ENCODE assay signal across 24 cellular contexts in the genomic region with DNA sequence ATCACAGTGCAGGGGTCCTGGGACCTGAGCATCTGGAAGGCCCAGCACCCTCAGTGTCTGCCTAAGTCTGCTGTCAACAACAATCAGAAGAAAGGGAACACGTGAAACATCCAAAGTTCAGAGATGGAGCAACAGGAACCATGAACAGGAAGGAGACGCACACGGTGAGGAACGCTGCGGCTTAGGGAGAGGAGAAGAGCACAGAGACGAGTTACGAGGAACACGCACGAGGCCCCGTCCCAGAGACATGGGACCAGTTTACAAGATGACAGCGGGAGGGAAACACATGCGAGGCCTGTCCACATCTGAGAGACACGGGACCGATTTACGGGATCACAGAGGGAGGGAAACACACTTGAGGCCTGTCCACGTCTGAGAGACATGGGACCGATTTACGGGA. TPM values are rescaled to one million over a fixed set of nuclear protein-coding genes. Genes with fewer than 3 reads are reported as not detected.
"Had no signal": no experiment of that assay in that cellular context is flagged by ENCODE, and none has a peak within 500 bp of the region (broad histone marks: within the 10 kb centered on the region; RNA-seq: fewer than 3 reads in every experiment).

No MANE protein-coding gene starts in this region.

- H3K4me3 Mint-ChIP-seq: activated CD8-positive, alpha-beta T cell treated with anti-CD3 and anti-CD28 coated beads, Interleukin-2, amount 10 ng/mL, durations not matched to agents 7 days and 5 days; activated naive CD8-positive, alpha-beta T cell treated with anti-CD3 and anti-CD28 coated beads, Interleukin-2, amount 50 U/mL, for 24 hours; activated T-helper 1 cell treated with anti-CD3 and anti-CD28 coated beads, Interleukin-12 subunit alpha, Interleukin-12 subunit beta, Interleukin-2, Interleukin-4 antibody, amounts not matched to agents 30 ng/mL and 10 ng/mL and 1 ng/mL, durations not matched to agents 14 hours and 24 hours and 36 hours; memory B cell; nephron progenitor cell; stimulated activated effector memory CD8-positive, alpha-beta T cell treated with anti-CD3 and anti-CD28 coated beads, Interleukin-12 subunit alpha, Interleukin-12 subunit beta, amount 100 ng/mL, for 72 hours; stimulated activated naive CD8-positive, alpha-beta T cell treated with anti-CD3 and anti-CD28 coated beads, Interleukin-15, amount 100 ng/mL, for 72 hours had no signal

- H3K9me3 Mint-ChIP-seq: activated naive CD8-positive, alpha-beta T cell treated with anti-CD3 and anti-CD28 coated beads, Interleukin-2, amount 50 U/mL, for 24 hours; activated T-helper 1 cell treated with anti-CD3 and anti-CD28 coated beads, Interleukin-12 subunit alpha, Interleukin-12 subunit beta, Interleukin-2, Interleukin-4 antibody, amounts not matched to agents 30 ng/mL and 10 ng/mL and 1 ng/mL, durations not matched to agents 14 hours and 24 hours and 36 hours; memory B cell; nephron progenitor cell; stimulated activated effector memory CD8-positive, alpha-beta T cell treated with anti-CD3 and anti-CD28 coated beads, Interleukin-12 subunit alpha, Interleukin-12 subunit beta, amount 100 ng/mL, for 72 hours; stimulated activated naive CD8-positive, alpha-beta T cell treated with anti-CD3 and anti-CD28 coated beads, Interleukin-15, amount 100 ng/mL, for 72 hours had no signal

- H3K27ac ChIP-seq: body of pancreas, hepatocyte, right atrium auricular region, skin epidermis, tibial nerve, WERI-Rb-1 had no signal

- DNase-seq: activated CD4-positive, alpha-beta T cell treated with anti-CD3 and anti-CD28 coated beads for 1 hour; activated CD4-positive, alpha-beta T cell treated with anti-CD3 and anti-CD28 coated beads, Interleukin-2, amount 50 U/mL, for 1 hour; activated CD8-positive, alpha-beta T cell treated with anti-CD3 and anti-CD28 coated beads, Interleukin-2, amount 10 ng/mL, durations not matched to agents 7 days and 5 days; activated gamma-delta T cell; activated naive CD4-positive, alpha-beta T cell treated with anti-CD3 and anti-CD28 coated beads, Interleukin-2, amount 50 U/mL, for 16 hours; activated naive CD8-positive, alpha-beta T cell treated with anti-CD3 and anti-CD28 coated beads, Interleukin-2, amount 50 U/mL, for 24 hours; caudate nucleus; effector memory CD4-positive, alpha-beta T cell; glutamatergic neuron; nephron progenitor cell; stimulated activated CD4-positive, alpha-beta T cell treated with anti-CD3 and anti-CD28 coated beads, Interleukin-2, amount 100 ng/mL, for 24 hours; stimulated activated naive CD8-positive, alpha-beta T cell treated with anti-CD3 and anti-CD28 coated beads, Interleukin-15, amount 100 ng/mL, for 72 hours; T-helper 1 cell; WERI-Rb-1 had no signal

- ATAC-seq: activated CD8-positive, alpha-beta T cell treated with anti-CD3 and anti-CD28 coated beads, Interleukin-2, amount 10 ng/mL, durations not matched to agents 7 days and 5 days; activated naive CD8-positive, alpha-beta T cell treated with anti-CD3 and anti-CD28 coated beads, Interleukin-2, amount 50 U/mL, for 24 hours; body of pancreas; stimulated activated effector memory CD8-positive, alpha-beta T cell treated with anti-CD3 and anti-CD28 coated beads, Interleukin-12 subunit alpha, Interleukin-12 subunit beta, amount 100 ng/mL, for 72 hours; stimulated activated naive CD8-positive, alpha-beta T cell treated with anti-CD3 and anti-CD28 coated beads, Interleukin-15, amount 100 ng/mL, for 72 hours had no signal

- H3K27ac Mint-ChIP-seq: activated CD8-positive, alpha-beta T cell treated with anti-CD3 and anti-CD28 coated beads, Interleukin-2, amount 10 ng/mL, durations not matched to agents 7 days and 5 days; activated naive CD8-positive, alpha-beta T cell treated with anti-CD3 and anti-CD28 coated beads, Interleukin-2, amount 50 U/mL, for 24 hours; activated T-helper 1 cell treated with anti-CD3 and anti-CD28 coated beads, Interleukin-12 subunit alpha, Interleukin-12 subunit beta, Interleukin-2, Interleukin-4 antibody, amounts not matched to agents 30 ng/mL and 10 ng/mL and 1 ng/mL, durations not matched to agents 14 hours and 24 hours and 36 hours; memory B cell; nephron progenitor cell; progenitor cell of endocrine pancreas; stimulated activated effector memory CD8-positive, alpha-beta T cell treated with anti-CD3 and anti-CD28 coated beads, Interleukin-12 subunit alpha, Interleukin-12 subunit beta, amount 100 ng/mL, for 72 hours; stimulated activated naive CD8-positive, alpha-beta T cell treated with anti-CD3 and anti-CD28 coated beads, Interleukin-15, amount 100 ng/mL, for 72 hours had no signal

- H3K4me3 ChIP-seq: body of pancreas, hepatocyte, right atrium auricular region, skin epidermis, tibial nerve had no signal

- H3K36me3 ChIP-seq: right atrium auricular region, tibial nerve, WERI-Rb-1 had no signal

- H3K9me3 ChIP-seq: body of pancreas, right atrium auricular region, tibial nerve had no signal

- H3K36me3 Mint-ChIP-seq: stimulated activated effector memory CD8-positive, alpha-beta T cell treated with anti-CD3 and anti-CD28 coated beads, Interleukin-12 subunit alpha, Interleukin-12 subunit beta, amount 100 ng/mL, for 72 hours had no signal

RNA-seq across cellular contexts. Expression of a gene that starts 2.9 kb away (rescaled TPM):
- total RNA-seq: activated CD8-positive, alpha-beta T cell treated with anti-CD3 and anti-CD28 coated beads, Interleukin-2, amount 10 ng/mL, durations not matched to agents 7 days and 5 days; activated T-helper 1 cell treated with anti-CD3 and anti-CD28 coated beads, Interleukin-12 subunit alpha, Interleukin-12 subunit beta, Interleukin-2, Interleukin-4 antibody, amounts not matched to agents 30 ng/mL and 10 ng/mL and 1 ng/mL, durations not matched to agents 14 hours and 24 hours and 36 hours; body of pancreas; hepatocyte; osteoblast; progenitor cell of endocrine pancreas; right atrium auricular region had no signal
- polyA plus RNA-seq: hepatocyte had no signal
